8 cellular contexts compared by ENCODE assay signal in the genomic region with DNA sequence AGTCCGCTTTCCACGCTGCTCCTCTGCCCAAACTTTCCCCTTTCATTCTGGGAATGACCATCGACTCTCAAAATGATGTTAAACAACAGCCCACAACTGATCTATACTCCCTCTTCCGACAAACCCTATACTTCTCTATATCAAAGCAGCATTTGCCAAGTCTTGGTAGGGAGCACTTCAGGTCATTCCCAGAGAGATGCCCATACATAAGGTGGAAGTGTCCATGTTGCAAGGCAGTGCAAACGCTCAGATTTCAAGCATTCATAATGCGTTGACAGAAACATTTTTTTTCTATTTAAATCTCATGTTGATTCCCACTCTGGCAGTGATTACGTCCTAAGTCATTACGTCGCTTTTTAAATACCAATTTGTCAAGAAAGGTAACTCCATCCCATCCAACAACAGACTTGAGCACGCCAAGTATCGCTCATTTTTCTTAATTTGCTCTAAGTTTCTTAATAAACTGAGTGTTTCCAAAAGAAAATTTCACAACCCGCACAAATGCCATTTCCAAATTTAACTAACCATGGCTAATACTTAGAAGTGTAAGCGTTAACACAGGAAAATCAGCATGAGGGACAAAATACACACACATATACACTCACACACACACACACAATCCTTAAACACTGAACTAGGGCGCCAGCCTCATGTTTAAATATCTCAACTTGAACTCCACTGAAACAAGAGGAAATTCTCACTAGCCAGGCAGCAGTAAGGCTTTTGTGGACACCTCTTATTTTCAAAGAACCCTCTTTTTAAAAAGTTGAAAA. TPM values are rescaled to one million over a fixed set of nuclear protein-coding genes. Genes with fewer than 3 reads are reported as not detected.
DNase-seq lines count a peak whose midpoint lies in the region; ATAC-seq and TF ChIP-seq lines count a peak whose summit lies in the region.

No MANE protein-coding gene starts in this region.

- no peaks in the 10 kb centered on the region for H3K9me3 ChIP-seq in SU-DHL-6 (ENCODE audit: insufficient read depth, low read length)
- H3K9me3 ChIP-seq in fibroblast of lung (ENCODE audit: control insufficient read depth, insufficient read depth, low read depth, low read length) = no peaks in the 10 kb centered on the region

- H3F3A ChIP-seq in SU-DHL-6 (ENCODE audit: insufficient read depth) = peaks cover 19% of the 10 kb centered on the region

- peak overlapping the region; percentile 94 for H3K4me3 Mint-ChIP-seq in osteocyte (ENCODE audit: unreplicated experiment)

- H3K4me2 ChIP-seq in SU-DHL-6 (ENCODE audit: low read depth, low read length, poor library complexity, severe bottlenecking) (peak overlapping the region; percentile 81), fibroblast of lung (ENCODE audit: extremely low read depth, insufficient read depth, low read length) (peak overlapping the region; percentile 53)

- H3K36me3 ChIP-seq in SU-DHL-6 (ENCODE audit: low read length) (no peaks in the 10 kb centered on the region), fibroblast of lung (ENCODE audit: control insufficient read depth, insufficient read depth, low read length) (no peaks in the 10 kb centered on the region)

- H3K4me3 ChIP-seq in SU-DHL-6 (ENCODE audit: insufficient read depth, low read length, poor library complexity, severe bottlenecking) (peak overlapping the region; percentile 87), fibroblast of lung (replicated peaks in 1 of 4; ENCODE audit: control extremely low read depth in 1 of 4, insufficient read depth in 1 of 4, low read depth in 3 of 4, low read length in 4 of 4) (peak overlapping the region; percentile 69 to 92 (median 74))

- H3K36me3 Mint-ChIP-seq in osteocyte (ENCODE audit: unreplicated experiment) = no peaks in the 10 kb centered on the region

- H3K27me3 Mint-ChIP-seq in osteocyte (ENCODE audit: unreplicated experiment) = no peaks in the 10 kb centered on the region

- H3K79me2 ChIP-seq in SU-DHL-6 (ENCODE audit: insufficient read depth, low read length) (peaks cover 53% of the 10 kb centered on the region), fibroblast of lung (ENCODE audit: control insufficient read depth, insufficient read depth, low read length) (peaks cover 31% of the 10 kb centered on the region)

- H3K4me1 ChIP-seq in fibroblast of lung (ENCODE audit: control insufficient read depth, extremely low read depth, insufficient read depth, low read length) = peaks cover 3% of the 10 kb centered on the region

- ATAC-seq in HG03135 (IDR thresholded peaks at IDR 0.05; ENCODE audit: unreplicated experiment) = peak; percentile 6
- no peak for ATAC-seq in HG02885 (IDR thresholded peaks at IDR 0.05; ENCODE audit: poor library complexity, unreplicated experiment)
- ATAC-seq in left colon = no peak

- H2AFZ ChIP-seq in SU-DHL-6 (ENCODE audit: low read depth, low read length, severe bottlenecking) (peak overlapping the region; percentile 92), fibroblast of lung (ENCODE audit: low read length) (no peak overlapping the region)

- intact Hi-C loops in left colon (cut with DNase I, micrococcal nuclease) = no loop called here

- DNase-seq in NCI-H1092 treated with DMSO at 0.1 percent for 48 hours (lab: John Stamatoyannopoulos, UW) (peak; percentile 38), NCI-H1092 (lab: John Stamatoyannopoulos, UW) (no peak), fibroblast of lung (ENCODE audit: low read depth in 2 of 2) (peak; percentile 37 to 44), osteocyte (ENCODE audit: extremely low spot score, unreplicated experiment) (no peak), left colon (no peak)

- H4K20me1 ChIP-seq in SU-DHL-6 (ENCODE audit: low read depth, low read length) (peaks cover 24% of the 10 kb centered on the region), fibroblast of lung (ENCODE audit: control insufficient read depth, extremely low read depth, insufficient read depth, low read length) (no peaks in the 10 kb centered on the region)

- H3K27me3 ChIP-seq in SU-DHL-6 (ENCODE audit: low read length) = no peaks in the 10 kb centered on the region
- H3K27me3 ChIP-seq in fibroblast of lung (ENCODE audit: control insufficient read depth, insufficient read depth, low read length) = no peaks in the 10 kb centered on the region

- H3K9ac ChIP-seq in SU-DHL-6 (ENCODE audit: low read length) (peak overlapping the region; percentile 69), fibroblast of lung (ENCODE audit: insufficient read depth, low read length) (peak overlapping the region; percentile 62)

- H3K9me3 Mint-ChIP-seq in osteocyte (ENCODE audit: unreplicated experiment) = no peaks in the 10 kb centered on the region

- no peak overlapping the region; the same call in 1 of the 2 replicates for H3K27ac ChIP-seq in SU-DHL-6 (ENCODE audit: low read depth, low read length)
- H3K27ac ChIP-seq in fibroblast of lung (ENCODE audit: insufficient read depth, low read length) = peak overlapping the region; percentile 46

- no peaks in the 10 kb centered on the region for H3K9me2 ChIP-seq in SU-DHL-6 (replicated peaks; ENCODE audit: insufficient read depth, low read length)

- no peak for TF ChIP-seq CTCF in SU-DHL-6 (IDR thresholded peaks at IDR 0.05; ENCODE audit: insufficient read depth, low read length, poor library complexity, severe bottlenecking)
- no peak for TF ChIP-seq CTCF in fibroblast of lung (conservative IDR thresholded peaks at IDR 0.05 in 1 of 2, IDR thresholded peaks at IDR 0.05 in 1 of 2; ENCODE audit: low read depth in 1 of 2, low read length in 2 of 2)
- no peak for TF ChIP-seq CTCF in osteocyte (IDR thresholded peaks at IDR 0.05)

- H3K27ac Mint-ChIP-seq in osteocyte (ENCODE audit: unreplicated experiment) = peak overlapping the region; percentile 72

- peaks cover 28% of the 10 kb centered on the region for H3K4me1 Mint-ChIP-seq in osteocyte (ENCODE audit: unreplicated experiment)

RNA-seq across cellular contexts. Expression of gene GXYLT1, which starts 1.1 kb away (rescaled TPM):
- total RNA-seq in fibroblast of lung (10.5 and 10.7 TPM in 2 replicates), osteocyte (8.5 and 9.9 TPM in 2 replicates), left colon (1 to 10 TPM; 8.5 to 9.3 TPM)
- polyA plus RNA-seq in fibroblast of lung = 14.6 and 14.8 TPM in 2 replicates
- 8.4 TPM in 2 replicates for polyA plus RNA-seq in fibroblast of lung (2012)
- polyA minus RNA-seq in fibroblast of lung (ENCODE audit: low replicate concordance) = 0.12 and 0.48 TPM in 2 replicates

Comparison
In these comparisons a context has a peak if more than half of its experiments do, and no peak if none do; other contexts are left out.
1. DNase-seq: peak in NCI-H1092 treated with DMSO at 0.1 percent for 48 hours (single experiment) and fibroblast of lung (2 of 2); none in NCI-H1092 (single experiment), osteocyte (single experiment) and left colon (0 of 2).